ENCODE assay signal across 8 cellular contexts in genomic region chr11:65421204-65422103, GRCh38. TPM values are rescaled to one million over a fixed set of nuclear protein-coding genes. Genes with fewer than 3 reads are reported as not detected.
DNase-seq lines count a peak whose midpoint lies in the region; ATAC-seq and TF ChIP-seq lines count a peak whose summit lies in the region.

No MANE protein-coding gene starts in this region.

- peaks cover 40% of the 10 kb centered on the region for H3K4me1 ChIP-seq in upper lobe of right lung

- ATAC-seq in left cardiac atrium (peak; percentile 39 to 52), upper lobe of right lung (peak; percentile 45), GM19023 (IDR thresholded peaks at IDR 0.05; ENCODE audit: unreplicated experiment) (no peak)

- TF ChIP-seq CTCF in GM06990 (IDR thresholded peaks at IDR 0.05; ENCODE audit: insufficient read depth, low read length, poor library complexity, severe bottlenecking), result no peak
- TF ChIP-seq CTCF in progenitor cell of endocrine pancreas (IDR thresholded peaks at IDR 0.05; ENCODE audit: unreplicated experiment), result no peak
- TF ChIP-seq CTCF in upper lobe of right lung (IDR thresholded peaks at IDR 0.05), result no peak

- H3K36me3 ChIP-seq in GM06990 (ENCODE audit: control insufficient read depth, insufficient read depth, low read length) (no peaks in the 10 kb centered on the region; the same call in 1 of the 2 replicates), upper lobe of right lung (peaks cover 25% of the 10 kb centered on the region)

- peak overlapping the region; percentile 100 for H3K27ac ChIP-seq in upper lobe of right lung

- peak overlapping the region; percentile 99 for H3K4me3 Mint-ChIP-seq in T-helper 1 cell treated with Interleukin-12 subunit alpha and Interleukin-12 subunit beta and Interleukin-4 antibody, amounts not matched to agents 30 μg/mL and 1 μg/mL, for 36 hours
- H3K4me3 Mint-ChIP-seq in progenitor cell of endocrine pancreas (ENCODE audit: low read depth), result peak overlapping the region; percentile 68

- no peaks in the 10 kb centered on the region for H3K9me3 Mint-ChIP-seq in T-helper 1 cell treated with Interleukin-12 subunit alpha and Interleukin-12 subunit beta and Interleukin-4 antibody, amounts not matched to agents 30 μg/mL and 1 μg/mL, for 36 hours
- H3K9me3 Mint-ChIP-seq in progenitor cell of endocrine pancreas (ENCODE audit: low read depth), result no peaks in the 10 kb centered on the region

- no peaks in the 10 kb centered on the region for H3K27me3 ChIP-seq in GM06990 (replicated peaks; ENCODE audit: control insufficient read depth, insufficient read depth, low read length)
- H3K27me3 ChIP-seq in upper lobe of right lung, result no peaks in the 10 kb centered on the region

- peaks cover 41% of the 10 kb centered on the region for H3K36me3 Mint-ChIP-seq in T-helper 1 cell treated with Interleukin-12 subunit alpha and Interleukin-12 subunit beta and Interleukin-4 antibody, amounts not matched to agents 30 μg/mL and 1 μg/mL, for 36 hours (ENCODE audit: low read depth)
- H3K36me3 Mint-ChIP-seq in progenitor cell of endocrine pancreas (ENCODE audit: insufficient read depth), result no peaks in the 10 kb centered on the region

- intact Hi-C loops in left cardiac atrium (cut with DNase I), result loop anchor here in 1 of 2 donors (2.0 to 5.0 kb wide), 2 partner anchors 51 to 75 kb away; no protein-coding TSS in a partner anchor
- intact Hi-C loops in upper lobe of right lung (cut with DNase I), result no loop called here

- H3K27ac Mint-ChIP-seq in T-helper 1 cell treated with Interleukin-12 subunit alpha and Interleukin-12 subunit beta and Interleukin-4 antibody, amounts not matched to agents 30 μg/mL and 1 μg/mL, for 36 hours, result peak overlapping the region; percentile 99
- H3K27ac Mint-ChIP-seq in progenitor cell of endocrine pancreas, result peak overlapping the region; percentile 99

- no peaks in the 10 kb centered on the region for H3K9me3 ChIP-seq in upper lobe of right lung

- peak overlapping the region; percentile 74 for H3K4me3 ChIP-seq in GM06990 (replicated peaks; ENCODE audit: low read depth, low read length)
- peak overlapping the region; percentile 98 for H3K4me3 ChIP-seq in upper lobe of right lung

- peaks cover 64% of the 10 kb centered on the region for H3K4me1 Mint-ChIP-seq in T-helper 1 cell treated with Interleukin-12 subunit alpha and Interleukin-12 subunit beta and Interleukin-4 antibody, amounts not matched to agents 30 μg/mL and 1 μg/mL, for 36 hours (ENCODE audit: low read depth)
- H3K4me1 Mint-ChIP-seq in progenitor cell of endocrine pancreas (ENCODE audit: low read depth), result peaks cover 81% of the 10 kb centered on the region

- peaks cover 23% of the 10 kb centered on the region for H3K27me3 Mint-ChIP-seq in T-helper 1 cell treated with Interleukin-12 subunit alpha and Interleukin-12 subunit beta and Interleukin-4 antibody, amounts not matched to agents 30 μg/mL and 1 μg/mL, for 36 hours (ENCODE audit: low read depth)
- no peaks in the 10 kb centered on the region for H3K27me3 Mint-ChIP-seq in progenitor cell of endocrine pancreas

- peak; percentile 76 for DNase-seq in GM06990 (ENCODE audit: extremely low read depth, insufficient read length)
- DNase-seq in NCI-H1417 treated with DMSO at 0.1 percent for 48 hours (lab: John Stamatoyannopoulos, UW), result peak; percentile 72
- DNase-seq in amniotic epithelial cell (ENCODE audit: low read depth), result peak; percentile 100
- peak; percentile 96 for DNase-seq in left cardiac atrium
- DNase-seq in progenitor cell of endocrine pancreas (ENCODE audit: low spot score, unreplicated experiment), result no peak
- DNase-seq in upper lobe of right lung, result peak; percentile 94

RNA-seq across cellular contexts. Expression of gene NEAT1, which starts 1.1 kb away (rescaled TPM):
- 100 to 1,000 TPM; 405 to 657 TPM for total RNA-seq in left cardiac atrium
- total RNA-seq in progenitor cell of endocrine pancreas, result 78.8 and 99.9 TPM in 2 replicates
- 1,120 TPM for total RNA-seq in upper lobe of right lung

RNA-seq across cellular contexts. Expression of gene FRMD8, which starts 35.0 kb away (rescaled TPM):
- total RNA-seq in left cardiac atrium (10 to 100 TPM; 13.4 to 21.5 TPM), progenitor cell of endocrine pancreas (27.3 and 27.5 TPM in 2 replicates), upper lobe of right lung (37.1 TPM)

RNA-seq across cellular contexts. Expression of gene SLC25A45, which starts 39.0 kb away (rescaled TPM):
- total RNA-seq in left cardiac atrium, result 1 to 10 TPM; 4.1 to 7.2 TPM
- total RNA-seq in progenitor cell of endocrine pancreas, result 4.0 and 5.3 TPM in 2 replicates
- total RNA-seq in upper lobe of right lung, result 11.5 TPM
